8 cellular contexts compared by ENCODE assay signal in the genomic region with DNA sequence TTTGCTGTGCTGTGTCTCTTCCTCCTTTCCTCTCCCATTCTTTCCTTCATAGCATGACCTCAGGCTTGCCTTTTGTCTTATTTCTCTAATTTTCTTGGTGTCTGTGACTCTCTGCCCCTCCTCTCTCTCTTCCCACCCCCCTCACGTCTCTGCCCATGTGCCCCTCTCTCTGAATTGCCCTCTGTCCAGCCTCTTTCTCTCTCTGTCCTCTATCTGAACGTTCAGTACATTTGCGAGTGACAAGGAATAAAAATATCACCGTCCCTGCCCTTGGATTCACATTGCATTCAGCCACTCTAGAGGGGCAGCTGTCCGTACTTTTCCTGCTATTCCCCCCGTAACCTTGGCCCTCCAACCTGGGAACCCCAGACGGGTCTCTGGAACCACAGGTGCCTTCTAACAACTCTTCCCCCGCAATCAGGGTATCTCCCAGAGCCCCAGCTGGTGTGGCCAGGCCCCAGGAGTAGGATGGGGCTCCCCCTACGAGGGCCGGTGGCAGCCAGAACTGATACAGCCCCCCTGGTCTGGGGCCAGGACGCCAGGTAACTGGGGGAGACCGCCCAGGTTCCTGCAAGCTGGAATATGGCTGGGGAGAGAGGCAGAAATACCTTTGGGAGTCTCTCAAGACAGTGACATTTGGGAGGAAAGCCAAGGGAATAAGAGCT. TPM values are rescaled to one million over a fixed set of nuclear protein-coding genes. Genes with fewer than 3 reads are reported as not detected.
DNase-seq lines count a peak whose midpoint lies in the region; ATAC-seq and TF ChIP-seq lines count a peak whose summit lies in the region.

No MANE protein-coding gene starts in this region.

- no peak overlapping the region for H4K5ac ChIP-seq in mesendoderm (ENCODE audit: low read length)

- no peaks in the 10 kb centered on the region for H3K27me3 Mint-ChIP-seq in central memory CD8-positive, alpha-beta T cell

- no peak for TF ChIP-seq CTCF in lower leg skin (IDR thresholded peaks at IDR 0.05)

- no peak overlapping the region for H3K4ac ChIP-seq in mesendoderm (ENCODE audit: low read depth, low read length)

- peaks cover 17% of the 10 kb centered on the region for H3K79me1 ChIP-seq in mesendoderm (ENCODE audit: low read length)

- peak overlapping the region; percentile 82 for H3K27ac Mint-ChIP-seq in central memory CD8-positive, alpha-beta T cell (ENCODE audit: low read depth)

- no peak for DNase-seq in Right ventricle myocardium inferior (ENCODE audit: missing footprints)
- DNase-seq in left cardiac atrium = no peak
- DNase-seq in central memory CD8-positive, alpha-beta T cell (ENCODE audit: low spot score in 2 of 2) = no peak
- no peak for DNase-seq in mesendoderm
- no peak for DNase-seq in nucleus accumbens (lab: John Stamatoyannopoulos, UW)
- no peak for DNase-seq in lower leg skin (ENCODE audit: low spot score in 2 of 2)
- no peak for DNase-seq in SKM-1 treated with dmso at 0.1 percent for 144 hours (lab: John Stamatoyannopoulos, UW; ENCODE audit: unreplicated experiment)

- no CpG with 5 or more reads among the region's 12 CpGs for WGBS in mesendoderm (ENCODE audit: extremely low coverage, insufficient coverage, low lambda C conversion rate)
- 69 to 73% methylated on average over 12 of the region's 12 CpGs for WGBS in lower leg skin, 2 donors

- H4K8ac ChIP-seq in mesendoderm (ENCODE audit: low read depth, low read length) = no peak overlapping the region

- no peaks in the 10 kb centered on the region for H3K27me3 ChIP-seq in mesendoderm (ENCODE audit: insufficient read depth, low read length, poor library complexity)

- H2BK5ac ChIP-seq in mesendoderm (ENCODE audit: low read length) = no peak overlapping the region

- intact Hi-C loops in Right ventricle myocardium inferior (cut with DNase I) (no loop called here), left cardiac atrium (cut with DNase I) (no loop called here), lower leg skin (cut with DNase I; ENCODE audit: low total_unique reads) (loop anchor here (5.0 kb wide), 1 partner anchor 92 kb away; no protein-coding TSS in a partner anchor)

- peak overlapping the region; percentile 7 for H2AK5ac ChIP-seq in mesendoderm (ENCODE audit: low read length)

- peaks cover 4% of the 10 kb centered on the region for H3K4me1 ChIP-seq in mesendoderm (ENCODE audit: control insufficient read depth, low read depth, low read length)

- H3K9me3 Mint-ChIP-seq in central memory CD8-positive, alpha-beta T cell = no peaks in the 10 kb centered on the region

- no peak overlapping the region for H2BK15ac ChIP-seq in mesendoderm (replicated peaks; ENCODE audit: low read depth)

- H3K4me3 Mint-ChIP-seq in central memory CD8-positive, alpha-beta T cell = peak overlapping the region; percentile 86

- peak overlapping the region; percentile 97 for H3K9ac ChIP-seq in mesendoderm (ENCODE audit: low read length)

- H3K27ac ChIP-seq in mesendoderm (ENCODE audit: low read depth, low read length) = no peak overlapping the region

- peak overlapping the region; percentile 100 for H3K4me2 ChIP-seq in mesendoderm (ENCODE audit: low read length)

- H3K36me3 ChIP-seq in mesendoderm (ENCODE audit: control insufficient read depth, insufficient read depth, low read length) = peaks cover 21% of the 10 kb centered on the region

- H3K18ac ChIP-seq in mesendoderm (ENCODE audit: low read length) = no peak overlapping the region

- H3K4me1 Mint-ChIP-seq in central memory CD8-positive, alpha-beta T cell = peaks cover 39% of the 10 kb centered on the region

- ATAC-seq in Right ventricle myocardium inferior = peak; percentile 14
- ATAC-seq in left cardiac atrium = no peak
- no peak for ATAC-seq in central memory CD8-positive, alpha-beta T cell (replicated peaks; ENCODE audit: extremely low read depth, poor library complexity, severe bottlenecking)
- no peak for ATAC-seq in GM21526 (IDR thresholded peaks at IDR 0.05; ENCODE audit: low FRiP score, unreplicated experiment)

- TF ChIP-seq POLR2A in lower leg skin (IDR thresholded peaks at IDR 0.05) = no peak

- H3K56ac ChIP-seq in mesendoderm (ENCODE audit: low read length) = peak overlapping the region; percentile 99

- peak overlapping the region; percentile 57 for H3K23ac ChIP-seq in mesendoderm (ENCODE audit: low read length)

- peaks cover 27% of the 10 kb centered on the region for H3K36me3 Mint-ChIP-seq in central memory CD8-positive, alpha-beta T cell (ENCODE audit: insufficient read depth)

- peak overlapping the region; percentile 37 for H3K4me3 ChIP-seq in mesendoderm (ENCODE audit: low read length)
- no peak overlapping the region for H3K4me3 ChIP-seq in lower leg skin (ENCODE audit: low read depth, poor library complexity, severe bottlenecking)

- H3K79me2 ChIP-seq in mesendoderm (ENCODE audit: control insufficient read depth, insufficient read depth, low read length) = peaks cover 21% of the 10 kb centered on the region

- H2BK120ac ChIP-seq in mesendoderm (ENCODE audit: low read depth, low read length) = no peak overlapping the region

RNA-seq across cellular contexts. Expression of a gene that starts 1.8 kb away (rescaled TPM):
- total RNA-seq in Right ventricle myocardium inferior (708 TPM), left cardiac atrium (100 to 1,000 TPM; 405 to 447 TPM), lower leg skin (100 to 1,000 TPM in 2 of 4 donors, 10 to 100 TPM in 2; 87.6 to 140 (median 100) TPM)
- polyA plus RNA-seq in mesendoderm (2013, experiment 1 of 2) = 37.6 TPM
- 37.2 TPM for polyA plus RNA-seq in mesendoderm (2013, experiment 2 of 2)

RNA-seq across cellular contexts. Expression of a gene that starts 2.2 kb away (rescaled TPM):
- 2.4 TPM for total RNA-seq in Right ventricle myocardium inferior
- 1 to 10 TPM; 1.8 to 2.6 TPM for total RNA-seq in left cardiac atrium
- 0.63 TPM for polyA plus RNA-seq in mesendoderm (2013, experiment 1 of 2)
- 0.69 TPM for polyA plus RNA-seq in mesendoderm (2013, experiment 2 of 2)
- 1 to 10 TPM in 3 of 4 donors, under 1 TPM in 1; 0.39 to 2.6 (median 1.4) TPM for total RNA-seq in lower leg skin

RNA-seq across cellular contexts. Expression of a gene that starts 12.1 kb away (rescaled TPM):
- total RNA-seq in Right ventricle myocardium inferior = 37.1 TPM
- 10 to 100 TPM; 35.5 to 46.1 TPM for total RNA-seq in left cardiac atrium
- 8.5 TPM for polyA plus RNA-seq in mesendoderm (2013, experiment 1 of 2)
- polyA plus RNA-seq in mesendoderm (2013, experiment 2 of 2) = 9.6 TPM
- total RNA-seq in lower leg skin = 10 to 100 TPM; 21.7 to 35.3 (median 30.6) TPM

RNA-seq across cellular contexts. Expression of a gene that starts 31.9 kb away (rescaled TPM):
- total RNA-seq in Right ventricle myocardium inferior (166 TPM), left cardiac atrium (100 to 1,000 TPM; 113 to 128 TPM), lower leg skin (10 to 100 TPM; 35.1 to 64.0 (median 51.7) TPM)
- 65.0 TPM for polyA plus RNA-seq in mesendoderm (2013, experiment 1 of 2)
- polyA plus RNA-seq in mesendoderm (2013, experiment 2 of 2) = 63.7 TPM

RNA-seq across cellular contexts. Expression of a gene that starts 35.7 kb away (rescaled TPM):
- total RNA-seq in Right ventricle myocardium inferior (not detected), left cardiac atrium (under 1 TPM in 1 of 2 donors, not detected in 1; 0.10 TPM), lower leg skin (10 to 100 TPM in 1 of 4 donors, 1 to 10 TPM in 3; 3.3 to 16.1 (median 4.8) TPM)
- 0.06 TPM for polyA plus RNA-seq in mesendoderm (2013, experiment 1 of 2)
- 0.07 TPM for polyA plus RNA-seq in mesendoderm (2013, experiment 2 of 2)
